Comparison of ENCODE assay signal across 23 cellular contexts in genomic region chr7:73812996-73813395, GRCh38. TPM values are rescaled to one million over a fixed set of nuclear protein-coding genes. Genes with fewer than 3 reads are reported as not detected.
A peak's percentile ranks its signal among the peaks of the same experiment; 100 is the strongest.
DNase-seq lines count a peak whose midpoint lies in the region; ATAC-seq and TF ChIP-seq lines count a peak whose summit lies in the region.
"Had no signal": no experiment of that assay in that cellular context is flagged by ENCODE, and none has a peak within 500 bp of the region (broad histone marks: within the 10 kb centered on the region; RNA-seq: fewer than 3 reads in every experiment).

No MANE protein-coding gene starts in this region.

- CTCF ChIA-PET in HEK293 (lab: Yijun Ruan, JAX), result interaction anchor here (4.3 kb wide), 1 partner anchor 42 kb away, joined by 40 read pairs; no protein-coding TSS in a partner anchor

- H3K79me2 ChIP-seq in osteoblast (ENCODE audit: insufficient read depth, low read length), result no peaks in the 10 kb centered on the region

- no peak overlapping the region for H2AFZ ChIP-seq in osteoblast (ENCODE audit: low read length)

- H3K4me2 ChIP-seq in osteoblast (ENCODE audit: insufficient read depth, low read length), result no peak overlapping the region
- H3K4me2 ChIP-seq: A549; BLaER1 treated with 17β-estradiol and CSF1 and Interleukin-3, amounts not matched to agents 10 nM and 100 nM had no signal

- TF ChIP-seq CTCF in HEK293 (tag by site-specific recombination; IDR thresholded peaks at IDR 0.05), result no peak
- TF ChIP-seq CTCF in osteoblast (IDR thresholded peaks at IDR 0.05; ENCODE audit: extremely low read depth, low read depth, low read length), result no peak

- H4K20me1 ChIP-seq in osteoblast (ENCODE audit: insufficient read depth, low read length), result no peaks in the 10 kb centered on the region
- H4K20me1 ChIP-seq: BLaER1 treated with 17β-estradiol and CSF1 and Interleukin-3, amounts not matched to agents 10 nM and 100 nM had no signal

- H3K27me3 ChIP-seq in osteoblast (ENCODE audit: insufficient read depth, low read length), result no peaks in the 10 kb centered on the region
- H3K27me3 ChIP-seq: BLaER1 treated with 17β-estradiol and CSF1 and Interleukin-3, amounts not matched to agents 10 nM and 100 nM had no signal

- no peak overlapping the region for H3K27ac ChIP-seq in HEK293 (ENCODE audit: extremely low read depth, low read depth, low read length)
- H3K27ac ChIP-seq in osteoblast (ENCODE audit: low read depth, low read length), result no peak overlapping the region
- H3K27ac ChIP-seq: 22Rv1; A549; BLaER1 treated with 17β-estradiol and CSF1 and Interleukin-3, amounts not matched to agents 10 nM and 100 nM; C4-2B had no signal

- POLR2A ChIA-PET in HEK293 (lab: Yijun Ruan, JAX), result no interaction called here

- DNase-seq in ELR (ENCODE audit: low read depth) (peak; percentile 30), OCI-M1 (lab: John Stamatoyannopoulos, UW) (peak; percentile 21), osteoblast (ENCODE audit: insufficient read length, low spot score, missing footprints) (peak; percentile 39), amygdala (lab: John Stamatoyannopoulos, UW) (no peak), ureter (ENCODE audit: low spot score) (no peak)
- no peak for DNase-seq in stimulated activated CD4-positive, alpha-beta T cell treated with anti-CD3 and anti-CD28 coated beads, Interleukin-15, amount 100 ng/mL, for 24 hours
- DNase-seq: AML-193; Calu3; CD4-positive, alpha-beta T cell; CD8-positive, alpha-beta memory T cell; DMS79 treated with DMSO at 0.1 percent for 48 hours; GDM1 had no signal

- H3K4me3 ChIP-seq in HEK293 (ENCODE audit: low read depth, low read length), result no peak overlapping the region
- no peak overlapping the region for H3K4me3 ChIP-seq in osteoblast (ENCODE audit: insufficient read depth, low read length)
- H3K4me3 ChIP-seq: A549; BLaER1 treated with 17β-estradiol and CSF1 and Interleukin-3, amounts not matched to agents 10 nM and 100 nM; GM12878 had no signal

- ATAC-seq in GM21367 (IDR thresholded peaks at IDR 0.05; ENCODE audit: unreplicated experiment), result no peak
- ATAC-seq: A549, GM12878 had no signal

- H3K4me1 ChIP-seq in HEK293 (ENCODE audit: control insufficient read depth, insufficient read depth, low read length) (no peaks in the 10 kb centered on the region), osteoblast (ENCODE audit: insufficient read depth, low read length) (peaks cover 4% of the 10 kb centered on the region)

- H3K36me3 ChIP-seq in HEK293 (ENCODE audit: control insufficient read depth in 2 of 2, insufficient read depth in 1 of 2, low read length in 2 of 2) (no peaks in the 10 kb centered on the region), osteoblast (ENCODE audit: insufficient read depth, low read length) (no peaks in the 10 kb centered on the region)
- H3K36me3 ChIP-seq: BLaER1 treated with 17β-estradiol and CSF1 and Interleukin-3, amounts not matched to agents 10 nM and 100 nM had no signal

- H3K9me3 ChIP-seq in HEK293 (ENCODE audit: control insufficient read depth, insufficient read depth, low read depth, low read length), result no peaks in the 10 kb centered on the region
- no peaks in the 10 kb centered on the region for H3K9me3 ChIP-seq in osteoblast (ENCODE audit: low read depth, low read length)
- H3K9me3 ChIP-seq: A549 had no signal

TF ChIP-seq in HEK293, 187 proteins besides CTCF, POLR2A, EP300 and RAD21:
- TF ChIP-seq ZNF184 (tag by site-specific recombination; IDR thresholded peaks at IDR 0.05), result 0 out of 2 replicates have a peak, but pooled peaks have one; percentile 76
- no peak for TF ChIP-seq ZNF639 (tag by site-specific recombination; IDR thresholded peaks at IDR 0.05)
- TF ChIP-seq ZNF626 (tag by site-specific recombination; IDR thresholded peaks at IDR 0.05), result peak; percentile 79; the same call in 1 of the 2 replicates
- TF ChIP-seq, protein P1, sequence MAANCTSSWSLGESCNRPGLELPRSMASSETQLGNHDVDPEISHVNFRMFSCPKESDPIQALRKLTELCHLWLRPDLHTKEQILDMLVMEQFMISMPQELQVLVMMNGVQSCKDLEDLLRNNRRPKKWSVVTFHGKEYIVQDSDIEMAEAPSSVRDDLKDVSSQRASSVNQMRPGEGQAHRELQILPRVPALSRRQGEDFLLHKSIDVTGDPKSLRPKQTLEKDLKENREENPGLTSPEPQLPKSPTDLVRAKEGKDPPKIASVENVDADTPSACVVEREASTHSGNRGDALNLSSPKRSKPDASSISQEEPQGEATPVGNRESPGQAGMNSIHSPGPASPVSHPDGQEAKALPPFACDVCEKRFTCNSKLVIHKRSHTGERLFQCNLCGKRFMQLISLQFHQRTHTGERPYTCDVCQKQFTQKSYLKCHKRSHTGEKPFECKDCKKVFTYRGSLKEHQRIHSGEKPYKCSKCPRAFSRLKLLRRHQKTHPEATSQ (tag by site-specific recombination; IDR thresholded peaks at IDR 0.05), result no peak
- TF ChIP-seq GLI4 (tag by site-specific recombination; IDR thresholded peaks at IDR 0.05), result no peak
- TF ChIP-seq, protein P2, sequence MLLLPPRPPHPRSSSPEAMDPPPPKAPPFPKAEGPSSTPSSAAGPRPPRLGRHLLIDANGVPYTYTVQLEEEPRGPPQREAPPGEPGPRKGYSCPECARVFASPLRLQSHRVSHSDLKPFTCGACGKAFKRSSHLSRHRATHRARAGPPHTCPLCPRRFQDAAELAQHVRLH (tag by site-specific recombination; IDR thresholded peaks at IDR 0.05), result no peak
- peak; percentile 26 for TF ChIP-seq SETDB1 (IDR thresholded peaks at IDR 0.05; ENCODE audit: insufficient read length, low read length)
- no peak for TF ChIP-seq GFI1B (tag by site-specific recombination; IDR thresholded peaks at IDR 0.05)
- TF ChIP-seq ZNF654 (tag by site-specific recombination; IDR thresholded peaks at IDR 0.05; ENCODE audit: low read depth), result no peak
- no peak for TF ChIP-seq ZNF585B (tag by site-specific recombination; IDR thresholded peaks at IDR 0.05)
- TF ChIP-seq ZNF529 (tag by site-specific recombination; IDR thresholded peaks at IDR 0.05; ENCODE audit: insufficient replicate concordance), result peak; percentile 21
- 0 out of 2 replicates have a peak, but pooled peaks have one; percentile 46 for TF ChIP-seq ZNF558 (tag by site-specific recombination; IDR thresholded peaks at IDR 0.05)

RNA-seq across cellular contexts. Expression of gene CLDN4, which starts 17.8 kb away (rescaled TPM):
- total RNA-seq in osteoblast (0.36 and 0.59 TPM in 2 replicates), ureter (244 TPM)
- total RNA-seq: B cell had no signal

RNA-seq across cellular contexts. Expression of gene METTL27, which starts 29.3 kb away (rescaled TPM):
- total RNA-seq in osteoblast, result 8.7 and 8.8 TPM in 2 replicates
- total RNA-seq in ureter, result 14.4 TPM
- total RNA-seq: CD8-positive, alpha-beta memory T cell; G401 had no signal

RNA-seq across cellular contexts. Expression of gene CLDN3, which starts 42.9 kb away (rescaled TPM):
- total RNA-seq in osteoblast (not detected in 2 replicates), ureter (6.8 TPM)
- total RNA-seq: A172; B cell; CD4-positive, alpha-beta T cell; CD8-positive, alpha-beta memory T cell; G401; GM12878 had no signal

RNA-seq across cellular contexts. Expression of gene TMEM270, which starts 48.0 kb away (rescaled TPM):
- total RNA-seq in osteoblast (not detected in 2 replicates), ureter (not detected)
- total RNA-seq: B cell; Caco-2; CD4-positive, alpha-beta T cell; CD8-positive, alpha-beta memory T cell; G401; GM12878 had no signal

Comparison
In these comparisons a context has a peak if more than half of its experiments do, and no peak if none do; other contexts are left out.
1. DNase-seq: peak in ELR (single experiment), OCI-M1 (single experiment) and osteoblast (single experiment); none in amygdala (0 of 56), ureter (single experiment) and stimulated activated CD4-positive, alpha-beta T cell treated with anti-CD3 and anti-CD28 coated beads, Interleukin-15, amount 100 ng/mL, for 24 hours (single experiment).
2. RNA of gene CLDN4, which starts 17.8 kb away (total RNA-seq): 244 TPM in ureter (single experiment); 0.36 to 0.59 TPM in osteoblast; every median in the first group is over 100 times any median in the second.